8 cellular contexts compared by ENCODE assay signal in genomic region chr2:96325038-96325883, GRCh38. TPM values are rescaled to one million over a fixed set of nuclear protein-coding genes. Genes with fewer than 3 reads are reported as not detected.
A peak's percentile ranks its signal among the peaks of the same experiment; 100 is the strongest.
DNase-seq lines count a peak whose midpoint lies in the region; ATAC-seq, FAIRE-seq and TF ChIP-seq lines count a peak whose summit lies in the region.

Gene ITPRIPL1 (plus strand): TSS chr2:96325317. CDS start chr2:96325840, 523 bp downstream.

- TF ChIP-seq CTCF in HFF-Myc (IDR thresholded peaks at IDR 0.05; ENCODE audit: low read depth, low read length, missing control alignments) (no peak), esophagus muscularis mucosa (IDR thresholded peaks at IDR 0.05) (no peak), neural progenitor cell (IDR thresholded peaks at IDR 0.05) (no peak)

- H3K27me3 ChIP-seq in CD4-positive, alpha-beta memory T cell (ENCODE audit: insufficient read depth, low read length) = no peaks in the 10 kb centered on the region
- H3K27me3 ChIP-seq in esophagus muscularis mucosa = peaks cover 3 to 65% (median 21%) of the 10 kb centered on the region in 4 donors
- H3K27me3 ChIP-seq in neural progenitor cell = peaks cover 62% of the 10 kb centered on the region

- ATAC-seq in HG03139 (IDR thresholded peaks at IDR 0.05; ENCODE audit: unreplicated experiment) = no peak

- peaks cover 13 to 26% of the 10 kb centered on the region in 2 donors for H3K36me3 Mint-ChIP-seq in CD4-positive, alpha-beta memory T cell
- peaks cover 39% of the 10 kb centered on the region for H3K36me3 Mint-ChIP-seq in activated CD4-positive, alpha-beta T cell treated with anti-CD3 and anti-CD28 coated beads, Interleukin-2, amount 10 ng/mL, durations not matched to agents 24 days and 14 days (ENCODE audit: low read depth)
- H3K36me3 Mint-ChIP-seq in neural progenitor cell = peaks cover 12% of the 10 kb centered on the region

- peaks cover 27 to 65% (median 50%) of the 10 kb centered on the region in 4 donors for H3K4me1 Mint-ChIP-seq in CD4-positive, alpha-beta memory T cell
- peaks cover 55% of the 10 kb centered on the region for H3K4me1 Mint-ChIP-seq in activated CD4-positive, alpha-beta T cell treated with anti-CD3 and anti-CD28 coated beads, Interleukin-2, amount 10 ng/mL, durations not matched to agents 24 days and 14 days
- H3K4me1 Mint-ChIP-seq in neural progenitor cell = peaks cover 25% of the 10 kb centered on the region

- no peaks in the 10 kb centered on the region for H3K79me2 ChIP-seq in neural progenitor cell (ENCODE audit: low read depth)

- POLR2A ChIA-PET in CD4-positive, alpha-beta memory T cell (lab: Charles Lee; ENCODE audit: partially characterized antibody) = interaction anchor here (0.6 to 13.7 kb wide), 12 partner anchors 9 to 212 kb away, joined by 3 to 178 read pairs (median 5); partner anchors contain the start of genes CIAO1, NCAPH and SNRNP200

- peaks cover 29% of the 10 kb centered on the region for H3F3A ChIP-seq in neural progenitor cell (ENCODE audit: low read depth)

- WGBS in esophagus muscularis mucosa = 10% methylated on average over 16 of the region's 58 CpGs

- intact Hi-C loops in CD4-positive, alpha-beta memory T cell (cut with micrococcal nuclease) = loop anchor here (1.0 kb wide), 2 partner anchors 10 to 17 kb away; partner anchors contain the start of gene NCAPH
- intact Hi-C loops in activated CD4-positive, alpha-beta T cell treated with anti-CD3 and anti-CD28 coated beads, Interleukin-2, amount 10 ng/mL, durations not matched to agents 24 days and 14 days (cut with micrococcal nuclease) = loop anchor here (1.0 to 2.0 kb wide), 2 partner anchors 20 to 162 kb away; partner anchors contain the start of gene SNRNP200
- intact Hi-C loops in esophagus muscularis mucosa (cut with DNase I) = no loop called here

- no peaks in the 10 kb centered on the region for H3K27me3 Mint-ChIP-seq in CD4-positive, alpha-beta memory T cell
- no peaks in the 10 kb centered on the region for H3K27me3 Mint-ChIP-seq in activated CD4-positive, alpha-beta T cell treated with anti-CD3 and anti-CD28 coated beads, Interleukin-2, amount 10 ng/mL, durations not matched to agents 24 days and 14 days
- peaks cover 33% of the 10 kb centered on the region for H3K27me3 Mint-ChIP-seq in neural progenitor cell (ENCODE audit: insufficient read depth, low read depth)

- TF ChIP-seq EP300 in esophagus muscularis mucosa (IDR thresholded peaks at IDR 0.05) = no peak

- FAIRE-seq in urothelium cell line (lab: Jason Lieb, UNC) = no peak

- TF ChIP-seq POLR2A in esophagus muscularis mucosa (IDR thresholded peaks at IDR 0.05; ENCODE audit: low read depth) = no peak

- peak within 1 kb of the TSS; percentile 82 for H3K4me2 ChIP-seq in neural progenitor cell

- no peaks in the 10 kb centered on the region for H4K20me1 ChIP-seq in neural progenitor cell (ENCODE audit: low read depth)

- peak within 1 kb of the TSS; percentile 61 for H3K27ac ChIP-seq in CD4-positive, alpha-beta memory T cell (ENCODE audit: low read depth, low read length)
- H3K27ac ChIP-seq in esophagus muscularis mucosa (replicated peaks in 1 of 4) (peak within 1 kb of the TSS; percentile 40 to 50 (median 48)), neural progenitor cell (no peak within 1 kb of the TSS)

- peak within 1 kb of the TSS; percentile 91 to 98 (median 96) for H3K4me3 Mint-ChIP-seq in CD4-positive, alpha-beta memory T cell
- H3K4me3 Mint-ChIP-seq in activated CD4-positive, alpha-beta T cell treated with anti-CD3 and anti-CD28 coated beads, Interleukin-2, amount 10 ng/mL, durations not matched to agents 24 days and 14 days = peak within 1 kb of the TSS; percentile 100
- H3K4me3 Mint-ChIP-seq in neural progenitor cell = peak within 1 kb of the TSS; percentile 83

- CTCF ChIA-PET in CD4-positive, alpha-beta memory T cell (lab: Charles Lee; ENCODE audit: partially characterized antibody) = interaction anchor here (1.0 to 8.8 kb wide), 12 partner anchors 8 to 151 kb away, joined by 3 to 62 read pairs (median 4); partner anchors contain the start of gene NCAPH

- H3K4me3 ChIP-seq in CD4-positive, alpha-beta memory T cell (ENCODE audit: low read length in 2 of 2) = peak within 1 kb of the TSS; percentile 24 to 69
- H3K4me3 ChIP-seq in HFF-Myc (replicated peaks; ENCODE audit: low read depth, low read length) (peak within 1 kb of the TSS; percentile 68), esophagus muscularis mucosa (peak within 1 kb of the TSS; percentile 55 to 70 (median 58)), neural progenitor cell (peak within 1 kb of the TSS; percentile 54)

- H3K9ac ChIP-seq in neural progenitor cell = no peak within 1 kb of the TSS

- H3K27ac Mint-ChIP-seq in CD4-positive, alpha-beta memory T cell = peak within 1 kb of the TSS; percentile 92 to 96 (median 94)
- peak within 1 kb of the TSS; percentile 95 for H3K27ac Mint-ChIP-seq in activated CD4-positive, alpha-beta T cell treated with anti-CD3 and anti-CD28 coated beads, Interleukin-2, amount 10 ng/mL, durations not matched to agents 24 days and 14 days
- H3K27ac Mint-ChIP-seq in neural progenitor cell = no peak within 1 kb of the TSS

- H3K9me3 Mint-ChIP-seq in CD4-positive, alpha-beta memory T cell = no peaks in the 10 kb centered on the region
- H3K9me3 Mint-ChIP-seq in activated CD4-positive, alpha-beta T cell treated with anti-CD3 and anti-CD28 coated beads, Interleukin-2, amount 10 ng/mL, durations not matched to agents 24 days and 14 days = no peaks in the 10 kb centered on the region
- H3K9me3 Mint-ChIP-seq in neural progenitor cell = no peaks in the 10 kb centered on the region

- H2AFZ ChIP-seq in neural progenitor cell (replicated peaks) = peak within 1 kb of the TSS; percentile 99

- peaks cover 11% of the 10 kb centered on the region for H3K36me3 ChIP-seq in CD4-positive, alpha-beta memory T cell (ENCODE audit: insufficient read depth, low read length)
- peaks cover 0 to 9% (median 0%) of the 10 kb centered on the region in 4 donors for H3K36me3 ChIP-seq in esophagus muscularis mucosa
- H3K36me3 ChIP-seq in neural progenitor cell = no peaks in the 10 kb centered on the region

- peak in 3 of 5 donors; percentile 14 to 26 (median 21) for DNase-seq in CD4-positive, alpha-beta memory T cell
- no peak for DNase-seq in HFF-Myc (ENCODE audit: extremely low read depth, low read depth)
- peak; percentile 82 for DNase-seq in activated CD4-positive, alpha-beta T cell treated with anti-CD3 and anti-CD28 coated beads, Interleukin-2, amount 10 ng/mL, durations not matched to agents 24 days and 14 days
- DNase-seq in esophagus muscularis mucosa (ENCODE audit: extremely low spot score) = no peak
- peak; percentile 50 for DNase-seq in neural progenitor cell (ENCODE audit: low spot score)
- no peak for DNase-seq in urothelium cell line (ENCODE audit: low spot score)
- no peak for DNase-seq in amniotic stem cell (lab: John Stamatoyannopoulos, UW)

- peaks cover 44% of the 10 kb centered on the region for H3K4me1 ChIP-seq in CD4-positive, alpha-beta memory T cell (ENCODE audit: insufficient read depth, low read length)
- H3K4me1 ChIP-seq in esophagus muscularis mucosa (peaks cover 25 to 35% (median 31%) of the 10 kb centered on the region in 4 donors), neural progenitor cell (peaks cover 15% of the 10 kb centered on the region)

- H3K9me3 ChIP-seq in CD4-positive, alpha-beta memory T cell (ENCODE audit: control insufficient read depth in 1 of 2, low read length in 2 of 2) = no peaks in the 10 kb centered on the region
- H3K9me3 ChIP-seq in esophagus muscularis mucosa (no peaks in the 10 kb centered on the region), neural progenitor cell (ENCODE audit: low read depth) (no peaks in the 10 kb centered on the region)

RNA-seq across cellular contexts. Expression of gene ITPRIPL1, which starts in this region (rescaled TPM):
- 10 to 100 TPM; 11.5 to 11.7 TPM for total RNA-seq in CD4-positive, alpha-beta memory T cell
- 10 to 100 TPM; 10.0 to 10.3 TPM for polyA plus RNA-seq in CD4-positive, alpha-beta memory T cell
- total RNA-seq in activated CD4-positive, alpha-beta T cell treated with anti-CD3 and anti-CD28 coated beads, Interleukin-2, amount 10 ng/mL, durations not matched to agents 24 days and 14 days = 51.4 and 53.9 TPM in 2 replicates
- 1 to 10 TPM in 2 of 4 donors, under 1 TPM in 2; 0.42 to 1.4 (median 0.93) TPM for total RNA-seq in esophagus muscularis mucosa
- total RNA-seq in neural progenitor cell (ENCODE audit: low replicate concordance) = 4.3 and 4.9 TPM in 2 replicates

Comparison
In these comparisons a context has a peak if more than half of its experiments do, and no peak if none do; other contexts are left out.
1. DNase-seq: peak in CD4-positive, alpha-beta memory T cell (3 of 5), activated CD4-positive, alpha-beta T cell treated with anti-CD3 and anti-CD28 coated beads, Interleukin-2, amount 10 ng/mL, durations not matched to agents 24 days and 14 days (single experiment) and neural progenitor cell (single experiment); none in HFF-Myc (single experiment), esophagus muscularis mucosa (single experiment), urothelium cell line (single experiment) and amniotic stem cell (single experiment).
2. Peak in every context shown above with its lines, with median percentiles within 50 percentile points of each other: H3K4me3 ChIP-seq and H3K4me3 Mint-ChIP-seq.